1 cellular context compared by ENCODE assay signal in the genomic region with DNA sequence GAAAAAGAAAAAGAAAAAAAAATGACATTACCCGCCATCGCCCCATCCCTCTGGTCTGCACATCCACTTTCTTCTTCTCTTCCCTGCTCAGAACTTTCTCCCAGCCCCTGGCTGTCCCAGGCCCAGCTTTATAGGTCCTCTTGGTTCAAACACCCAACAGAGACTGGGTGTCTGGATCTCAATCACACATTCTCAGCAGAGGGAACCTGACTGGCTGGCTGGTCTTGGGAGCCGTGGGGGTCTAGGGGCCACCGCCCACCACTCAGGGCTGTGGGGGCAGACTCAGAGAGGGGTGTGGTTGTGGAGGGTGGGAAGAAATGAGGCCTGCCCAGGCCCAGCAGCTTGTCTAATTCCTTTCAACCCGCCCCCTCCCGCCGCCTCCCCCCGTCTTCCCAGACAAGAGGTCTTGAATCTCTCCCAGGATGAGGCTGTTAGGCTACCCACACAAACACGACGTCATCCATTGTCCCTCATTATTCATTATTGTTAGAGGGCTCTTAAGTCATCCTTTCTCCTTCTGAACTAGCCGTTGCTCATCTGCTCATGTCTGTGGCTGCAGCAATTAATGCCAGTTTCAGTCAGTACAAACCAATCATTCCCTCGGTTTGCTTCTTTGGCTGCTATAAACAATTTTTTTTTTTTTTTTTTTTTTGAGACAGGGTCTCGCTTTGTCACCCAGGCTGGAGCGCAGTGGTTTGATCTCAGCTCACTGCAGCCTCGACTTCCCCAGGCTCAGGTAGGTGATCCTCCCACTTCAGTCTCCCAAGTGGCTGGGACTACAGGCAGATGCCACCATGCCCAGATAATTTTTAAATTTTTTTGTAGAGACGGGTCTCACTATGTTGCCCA.
TF ChIP-seq lines count a peak whose summit lies in the region.

No MANE protein-coding gene starts in this region.

TF ChIP-seq in K562, 482 proteins besides CTCF, POLR2A, EP300 and RAD21 (continued from another document):
- TF ChIP-seq CBX3 (IDR thresholded peaks at IDR 0.05; ENCODE audit: borderline replicate concordance in 1 of 2, low read length in 2 of 2) = no peak
- TF ChIP-seq TAF7 (tag; IDR thresholded peaks at IDR 0.05) = peak; percentile 44; the same call in 1 of the 2 replicates
- TF ChIP-seq, protein P1, sequence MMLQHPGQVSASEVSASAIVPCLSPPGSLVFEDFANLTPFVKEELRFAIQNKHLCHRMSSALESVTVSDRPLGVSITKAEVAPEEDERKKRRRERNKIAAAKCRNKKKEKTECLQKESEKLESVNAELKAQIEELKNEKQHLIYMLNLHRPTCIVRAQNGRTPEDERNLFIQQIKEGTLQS (IDR thresholded peaks at IDR 0.05) = peak; percentile 56; the same call in 1 of the 2 replicates
- TF ChIP-seq, protein P1 (CRISPR knock-in tag; conservative IDR thresholded peaks at IDR 0.05) = no peak
- TF ChIP-seq VEZF1 (CRISPR knock-in tag; IDR thresholded peaks at IDR 0.05) = peak; percentile 10; the same call in 1 of the 2 replicates
- no peak for TF ChIP-seq ZNF316 (IDR thresholded peaks at IDR 0.05)
- TF ChIP-seq ZNF354B (CRISPR knock-in tag; IDR thresholded peaks at IDR 0.05) = no peak
- TF ChIP-seq DMBX1 (CRISPR knock-in tag; IDR thresholded peaks at IDR 0.05; ENCODE audit: borderline replicate concordance) = 0 out of 2 replicates have a peak, but pooled peaks have one; percentile 27
- TF ChIP-seq, protein P2, sequence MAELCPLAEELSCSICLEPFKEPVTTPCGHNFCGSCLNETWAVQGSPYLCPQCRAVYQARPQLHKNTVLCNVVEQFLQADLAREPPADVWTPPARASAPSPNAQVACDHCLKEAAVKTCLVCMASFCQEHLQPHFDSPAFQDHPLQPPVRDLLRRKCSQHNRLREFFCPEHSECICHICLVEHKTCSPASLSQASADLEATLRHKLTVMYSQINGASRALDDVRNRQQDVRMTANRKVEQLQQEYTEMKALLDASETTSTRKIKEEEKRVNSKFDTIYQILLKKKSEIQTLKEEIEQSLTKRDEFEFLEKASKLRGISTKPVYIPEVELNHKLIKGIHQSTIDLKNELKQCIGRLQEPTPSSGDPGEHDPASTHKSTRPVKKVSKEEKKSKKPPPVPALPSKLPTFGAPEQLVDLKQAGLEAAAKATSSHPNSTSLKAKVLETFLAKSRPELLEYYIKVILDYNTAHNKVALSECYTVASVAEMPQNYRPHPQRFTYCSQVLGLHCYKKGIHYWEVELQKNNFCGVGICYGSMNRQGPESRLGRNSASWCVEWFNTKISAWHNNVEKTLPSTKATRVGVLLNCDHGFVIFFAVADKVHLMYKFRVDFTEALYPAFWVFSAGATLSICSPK (IDR thresholded peaks at IDR 0.05; ENCODE audit: borderline replicate concordance) = 0 out of 2 replicates have a peak, but pooled peaks have one; percentile 64
- TF ChIP-seq SMARCA4 (IDR thresholded peaks at IDR 0.05) = peak; percentile 29; the same call in 1 of the 2 replicates
- no peak for TF ChIP-seq SRSF3 (IDR thresholded peaks at IDR 0.05; ENCODE audit: insufficient read depth, low read length)
- TF ChIP-seq ZNF586 (CRISPR knock-in tag; conservative IDR thresholded peaks at IDR 0.05) = no peak
- no peak for TF ChIP-seq ELF2 (CRISPR knock-in tag; IDR thresholded peaks at IDR 0.05)
- TF ChIP-seq ZBTB5 (IDR thresholded peaks at IDR 0.05) = no peak
- TF ChIP-seq IRF9 (tag; IDR thresholded peaks at IDR 0.05) = no peak
- no peak for TF ChIP-seq PHTF2 (CRISPR knock-in tag; IDR thresholded peaks at IDR 0.05)
- TF ChIP-seq TCF7L2 (IDR thresholded peaks at IDR 0.05; ENCODE audit: low read depth, low read length) = no peak
- TF ChIP-seq SMARCA5 (IDR thresholded peaks at IDR 0.05) = peak; percentile 47; the same call in 1 of the 2 replicates
- no peak for TF ChIP-seq ZFP30 (CRISPR knock-in tag; IDR thresholded peaks at IDR 0.05; ENCODE audit: borderline replicate concordance)
- TF ChIP-seq ARNT (IDR thresholded peaks at IDR 0.05) = 0 out of 4 replicates have a peak, but pooled peaks of 1 of the 2 experiments have one; percentile 21
- no peak for TF ChIP-seq TCF3 (CRISPR knock-in tag; IDR thresholded peaks at IDR 0.05)
- TF ChIP-seq HMGN3 (IDR thresholded peaks at IDR 0.05; ENCODE audit: borderline replicate concordance, extremely low read depth, insufficient read length, low read depth, low read length) = no peak
- 0 out of 2 replicates have a peak, but pooled peaks have one; percentile 18 for TF ChIP-seq CREM (IDR thresholded peaks at IDR 0.05; ENCODE audit: low read depth)
